ENCODE assay signal across 8 cellular contexts in the genomic region with DNA sequence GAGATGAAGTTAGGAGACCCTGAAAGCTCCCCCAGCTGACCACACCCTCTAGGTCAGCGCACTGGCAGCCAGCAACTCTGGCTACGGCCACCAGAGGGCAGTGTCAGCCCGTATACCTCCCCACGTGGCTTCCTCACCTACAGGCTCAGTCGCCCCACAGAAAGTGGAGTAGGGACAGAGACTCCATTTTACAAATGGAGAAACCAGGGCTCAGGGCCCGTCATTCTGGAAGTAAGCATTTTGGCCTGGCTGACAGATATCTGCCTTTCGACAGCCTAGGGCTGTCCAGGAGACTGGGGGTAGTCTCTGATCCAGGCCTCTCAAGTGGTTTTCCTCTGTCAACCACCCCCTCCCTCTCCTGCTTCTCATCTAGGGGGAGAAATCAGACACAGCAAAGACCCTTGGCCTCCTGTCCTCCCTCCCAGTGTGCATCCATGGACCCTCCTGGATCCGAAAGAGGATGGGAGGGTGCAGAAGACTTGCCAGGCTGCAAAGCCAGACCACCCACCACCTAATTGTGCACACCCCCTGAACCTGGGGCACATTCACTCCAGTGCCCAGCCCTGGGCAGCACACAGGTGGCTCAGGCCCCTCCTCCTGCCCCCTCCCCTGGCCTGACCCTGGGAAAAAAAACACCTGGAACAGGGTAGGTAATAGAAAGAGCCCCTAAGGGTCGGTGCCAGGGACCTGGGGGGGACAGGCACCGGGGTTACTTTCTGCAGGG. TPM values are rescaled to one million over a fixed set of nuclear protein-coding genes. Genes with fewer than 3 reads are reported as not detected.
DNase-seq lines count a peak whose midpoint lies in the region; ATAC-seq and TF ChIP-seq lines count a peak whose summit lies in the region.

No MANE protein-coding gene starts in this region.

- TF ChIP-seq CTCF in adrenal gland (IDR thresholded peaks at IDR 0.05) (peak; percentile 93 to 98 (median 98)), right atrium auricular region (IDR thresholded peaks at IDR 0.05) (peak; percentile 96 to 99)

- H3K4me1 ChIP-seq in adrenal gland (replicated peaks in 1 of 2) (peaks cover 5 to 14% of the 10 kb centered on the region in 2 donors), right atrium auricular region (peaks cover 0 to 23% of the 10 kb centered on the region in 2 donors)

- H3K27me3 ChIP-seq in adrenal gland (peaks cover 31% of the 10 kb centered on the region), right atrium auricular region (peaks cover 8 to 17% of the 10 kb centered on the region in 2 donors)

- WGBS in adrenal gland, 4 donors, result 19 to 32% (median 26%) methylated on average over 7 to 10 of the region's 10 CpGs

- H3K27me3 Mint-ChIP-seq in T-helper 1 cell treated with Interleukin-12 subunit alpha and Interleukin-12 subunit beta and Interleukin-4 antibody, amounts not matched to agents 30 μg/mL and 1 μg/mL, for 36 hours (ENCODE audit: low read depth), result peaks cover 44% of the 10 kb centered on the region

- peak; percentile 80 for ATAC-seq in GM19467 (IDR thresholded peaks at IDR 0.05; ENCODE audit: unreplicated experiment)
- ATAC-seq in GM21717 (IDR thresholded peaks at IDR 0.05; ENCODE audit: unreplicated experiment), result no peak

- DNase-seq in AG20443 (ENCODE audit: low spot score) (peak; percentile 91), NCI-H128 (lab: John Stamatoyannopoulos, UW; ENCODE audit: unreplicated experiment) (peak; percentile 62), adrenal gland (peak; percentile 71 to 90 (median 80)), right atrium auricular region (ENCODE audit: low spot score) (peak; percentile 87), putamen (ENCODE audit: low spot score) (peak; percentile 45)

- no peak overlapping the region for H3K4me3 Mint-ChIP-seq in T-helper 1 cell treated with Interleukin-12 subunit alpha and Interleukin-12 subunit beta and Interleukin-4 antibody, amounts not matched to agents 30 μg/mL and 1 μg/mL, for 36 hours

- TF ChIP-seq POLR2A in adrenal gland (IDR thresholded peaks at IDR 0.05), result no peak

- peak overlapping the region; percentile 36 for H3K27ac Mint-ChIP-seq in T-helper 1 cell treated with Interleukin-12 subunit alpha and Interleukin-12 subunit beta and Interleukin-4 antibody, amounts not matched to agents 30 μg/mL and 1 μg/mL, for 36 hours

- no peaks in the 10 kb centered on the region for H3K9me3 Mint-ChIP-seq in T-helper 1 cell treated with Interleukin-12 subunit alpha and Interleukin-12 subunit beta and Interleukin-4 antibody, amounts not matched to agents 30 μg/mL and 1 μg/mL, for 36 hours

- intact Hi-C loops in adrenal gland (cut with DNase I), result loop anchor here in 1 of 2 donors (2.0 to 10.0 kb wide), 3 partner anchors 63 to 217 kb away; no protein-coding TSS in a partner anchor

- H3K36me3 ChIP-seq in adrenal gland (replicated peaks in 1 of 2) (no peaks in the 10 kb centered on the region), right atrium auricular region (no peaks in the 10 kb centered on the region)

- H3K27ac ChIP-seq in adrenal gland (no peak overlapping the region), right atrium auricular region (no peak overlapping the region)

- H3K4me3 ChIP-seq in adrenal gland (no peak overlapping the region), right atrium auricular region (no peak overlapping the region)

- H3K9me3 ChIP-seq in adrenal gland (replicated peaks in 1 of 3), result no peaks in the 10 kb centered on the region
- H3K9me3 ChIP-seq in right atrium auricular region, result no peaks in the 10 kb centered on the region

- peaks cover 8% of the 10 kb centered on the region for H3K4me1 Mint-ChIP-seq in T-helper 1 cell treated with Interleukin-12 subunit alpha and Interleukin-12 subunit beta and Interleukin-4 antibody, amounts not matched to agents 30 μg/mL and 1 μg/mL, for 36 hours (ENCODE audit: low read depth)

- no peaks in the 10 kb centered on the region for H3K36me3 Mint-ChIP-seq in T-helper 1 cell treated with Interleukin-12 subunit alpha and Interleukin-12 subunit beta and Interleukin-4 antibody, amounts not matched to agents 30 μg/mL and 1 μg/mL, for 36 hours (ENCODE audit: low read depth)

RNA-seq across cellular contexts. Expression of a gene that starts 3.8 kb away (rescaled TPM):
- total RNA-seq in adrenal gland, result 1 to 10 TPM in 3 of 8 donors, under 1 TPM in 4, not detected in 1; 0.31 to 2.8 (median 0.65) TPM
- polyA plus RNA-seq in adrenal gland, result 1 to 10 TPM in 1 of 3 donors, under 1 TPM in 2; 0.26 to 2.8 (median 0.91) TPM
- total RNA-seq in right atrium auricular region, result under 1 TPM in 1 of 2 donors, not detected in 1; 0.08 TPM

RNA-seq across cellular contexts. Expression of a gene that starts 26.1 kb away (rescaled TPM):
- total RNA-seq in adrenal gland (not detected), right atrium auricular region (not detected)
- not detected for polyA plus RNA-seq in adrenal gland

RNA-seq across cellular contexts. Expression of a gene that starts 48.3 kb away (rescaled TPM):
- total RNA-seq in adrenal gland (10 to 100 TPM; 26.0 to 81.3 (median 39.3) TPM), right atrium auricular region (100 to 1,000 TPM; 234 to 256 TPM)
- polyA plus RNA-seq in adrenal gland, result 10 to 100 TPM in 2 of 3 donors, 1 to 10 TPM in 1; 4.9 to 27.8 (median 21.1) TPM

RNA-seq across cellular contexts. Expression of a gene that starts 49.6 kb away (rescaled TPM):
- total RNA-seq in adrenal gland, result 1,000 to 10,000 TPM in 1 of 8 donors, 100 to 1,000 TPM in 7; 105 to 1,189 (median 484) TPM
- 1,000 to 10,000 TPM in 1 of 3 donors, 100 to 1,000 TPM in 2; 269 to 1,002 (median 614) TPM for polyA plus RNA-seq in adrenal gland
- total RNA-seq in right atrium auricular region, result 100 to 1,000 TPM; 331 to 390 TPM
